ENCODE assay signal across 8 cellular contexts in the genomic region with DNA sequence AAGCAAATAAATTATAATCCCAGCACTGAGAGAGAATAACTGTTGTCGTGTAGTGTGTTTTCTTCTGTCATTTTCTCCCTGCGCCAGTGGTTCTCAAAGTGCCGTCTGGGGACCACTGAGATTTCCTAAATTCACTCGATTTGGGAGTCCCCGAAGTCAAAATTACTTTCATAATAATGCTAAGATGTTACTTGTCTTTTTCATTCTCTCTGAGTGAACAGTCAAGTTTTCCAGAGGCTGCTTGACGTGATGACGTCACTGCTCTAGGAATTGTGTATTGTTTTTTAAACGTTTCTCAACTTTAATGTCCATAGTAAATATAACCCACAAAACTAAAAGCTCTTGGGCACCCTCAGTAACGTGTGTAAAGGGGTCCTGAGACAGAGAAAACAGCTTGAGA. TPM values are rescaled to one million over a fixed set of nuclear protein-coding genes. Genes with fewer than 3 reads are reported as not detected.
A peak's percentile ranks its signal among the peaks of the same experiment; 100 is the strongest.
DNase-seq lines count a peak whose midpoint lies in the region; ATAC-seq and TF ChIP-seq lines count a peak whose summit lies in the region.

No MANE protein-coding gene starts in this region.

- peaks cover 41% of the 10 kb centered on the region for H3K4me1 Mint-ChIP-seq in brain

- H3K4me1 ChIP-seq in HUES64 (ENCODE audit: insufficient read depth, low read length): no peaks in the 10 kb centered on the region
- peaks cover 26% of the 10 kb centered on the region for H3K4me1 ChIP-seq in muscle layer of colon (ENCODE audit: insufficient read depth, low read length)

- peak overlapping the region; percentile 96 to 99 (median 97) for H3K4me3 Mint-ChIP-seq in brain

- peaks cover 22% of the 10 kb centered on the region for H3K27me3 Mint-ChIP-seq in brain

- H3K27me3 ChIP-seq in HUES64 (ENCODE audit: insufficient read depth, low read length) (peaks cover 21% of the 10 kb centered on the region), muscle layer of colon (ENCODE audit: control insufficient read depth in 1 of 2, insufficient read depth in 2 of 2, low read length in 2 of 2) (no peaks in the 10 kb centered on the region)

- H3K9me3 Mint-ChIP-seq in brain: no peaks in the 10 kb centered on the region

- H3K27ac ChIP-seq in HUES64 (ENCODE audit: low read depth, low read length) (no peak overlapping the region), muscle layer of colon (ENCODE audit: low read depth, low read length) (no peak overlapping the region)

- H3K4me3 ChIP-seq in AG04449 (ENCODE audit: low read depth, low read length) (peak overlapping the region; percentile 98), HUES64 (ENCODE audit: low read length) (peak overlapping the region; percentile 82), muscle layer of colon (ENCODE audit: low read depth in 1 of 2, low read length in 2 of 2) (peak overlapping the region; percentile 57 to 95)

- CTCF ChIA-PET in AG04449 (lab: Yijun Ruan, JAX): interaction anchor here (0.7 to 6.9 kb wide), 25 partner anchors 12 to 530 kb away, joined by 3 to 103 read pairs (median 4); a partner anchor contains a TSS

- TF ChIP-seq CTCF in AG04449 (IDR thresholded peaks at IDR 0.05; ENCODE audit: insufficient read depth, low read length, missing control alignments): no peak
- TF ChIP-seq CTCF in brain (conservative IDR thresholded peaks at IDR 0.05): no peak

- no peak for DNase-seq in AG04449 (ENCODE audit: low read depth, low spot score)

- peak overlapping the region; percentile 79 to 94 (median 87) for H3K27ac Mint-ChIP-seq in brain

- H3K9ac ChIP-seq in HUES64 (ENCODE audit: low read depth, low read length) (no peak overlapping the region; the same call in 1 of the 2 replicates), muscle layer of colon (ENCODE audit: low read length) (peak overlapping the region; percentile 60)

- H3K9me3 ChIP-seq in HUES64 (ENCODE audit: insufficient read depth, low read depth, low read length): no peaks in the 10 kb centered on the region
- H3K9me3 ChIP-seq in muscle layer of colon (ENCODE audit: low read length): no peaks in the 10 kb centered on the region

- POLR2A ChIA-PET in AG04449 (lab: Yijun Ruan, JAX): no interaction called here

- peaks cover 19% of the 10 kb centered on the region for H3K36me3 Mint-ChIP-seq in brain

- H3K36me3 ChIP-seq in HUES64 (ENCODE audit: insufficient read depth, low read length): peaks cover 28% of the 10 kb centered on the region
- H3K36me3 ChIP-seq in muscle layer of colon (ENCODE audit: insufficient read depth, low read length): peaks cover 17% of the 10 kb centered on the region

- 79% methylated on average over 7 of the region's 9 CpGs for WGBS in HUES64

- no peak for ATAC-seq in GM21360 (IDR thresholded peaks at IDR 0.05; ENCODE audit: unreplicated experiment)
- no peak for ATAC-seq in HG03108 (IDR thresholded peaks at IDR 0.05; ENCODE audit: unreplicated experiment)
- ATAC-seq in esophagus mucosa: no peak
- no peak for ATAC-seq in HG02852 (IDR thresholded peaks at IDR 0.05; ENCODE audit: unreplicated experiment)

RNA-seq across cellular contexts. Expression of a gene that starts 0.8 kb away (rescaled TPM):
- 52.3 TPM for polyA plus RNA-seq in HUES64 (2013, experiment 1 of 2)
- 42.1 TPM for polyA plus RNA-seq in HUES64 (2013, experiment 2 of 2)
- 34.1 TPM for polyA plus RNA-seq in brain (ENCODE audit: insufficient read depth, low read depth, low replicate concordance)
- 26.2 TPM for total RNA-seq in esophagus mucosa

RNA-seq across cellular contexts. Expression of a gene that starts 47.8 kb away (rescaled TPM):
- 101 TPM for polyA plus RNA-seq in HUES64 (2013, experiment 1 of 2)
- polyA plus RNA-seq in HUES64 (2013, experiment 2 of 2): 106 TPM
- polyA plus RNA-seq in brain (ENCODE audit: insufficient read depth, low read depth, low replicate concordance): 148 TPM
- 198 TPM for total RNA-seq in esophagus mucosa

RNA-seq across cellular contexts. Expression of a gene that starts 53.0 kb away (rescaled TPM):
- polyA plus RNA-seq in HUES64 (2013, experiment 1 of 2): 30.5 TPM
- polyA plus RNA-seq in HUES64 (2013, experiment 2 of 2): 41.1 TPM
- 36.5 TPM for polyA plus RNA-seq in brain (ENCODE audit: insufficient read depth, low read depth, low replicate concordance)
- 23.2 TPM for total RNA-seq in esophagus mucosa

RNA-seq across cellular contexts. Expression of a gene that starts 58.4 kb away (rescaled TPM):
- polyA plus RNA-seq in HUES64 (2013, experiment 1 of 2): 2.8 TPM
- polyA plus RNA-seq in HUES64 (2013, experiment 2 of 2): 2.5 TPM
- 103 TPM for polyA plus RNA-seq in brain (ENCODE audit: insufficient read depth, low read depth, low replicate concordance)
- 0.16 TPM for total RNA-seq in esophagus mucosa
